In genomic region chr4:175054980-175055379, GRCh38 we compare ENCODE assay signal across 16 cellular contexts.
DNase-seq lines count a peak whose midpoint lies in the region; ATAC-seq and TF ChIP-seq lines count a peak whose summit lies in the region.
"Had no signal": no experiment of that assay in that cellular context is flagged by ENCODE, and none has a peak within 500 bp of the region (broad histone marks: within the 10 kb centered on the region; RNA-seq: fewer than 3 reads in every experiment).

No MANE protein-coding gene starts in this region.

- H2AFZ ChIP-seq in SK-N-SH (ENCODE audit: low read depth) = no peak overlapping the region

- no peaks in the 10 kb centered on the region for H3K36me3 ChIP-seq in SK-N-SH (replicated peaks in 1 of 2; ENCODE audit: control insufficient read depth in 1 of 2, insufficient read depth in 2 of 2, low read length in 1 of 2)
- H3K36me3 ChIP-seq: vagina had no signal

- no peak for ATAC-seq in HG02870 (IDR thresholded peaks at IDR 0.05; ENCODE audit: unreplicated experiment)
- ATAC-seq: activated CD4-positive, alpha-beta T cell treated with anti-CD3 and anti-CD28 coated beads for 36 hours; body of pancreas; stimulated activated naive CD8-positive, alpha-beta T cell treated with anti-CD3 and anti-CD28 coated beads, Interleukin-15, amount 100 ng/mL, for 72 hours had no signal

- POLR2A ChIA-PET in SK-N-SH (lab: Yijun Ruan, JAX) = no interaction called here

- TF ChIP-seq EP300 in SK-N-SH (IDR thresholded peaks at IDR 0.05; ENCODE audit: borderline replicate concordance in 1 of 2, low read depth in 1 of 2, low read length in 1 of 2) = no peak

- DNase-seq in COLO668 (lab: John Stamatoyannopoulos, UW; ENCODE audit: unreplicated experiment) = peak; percentile 28
- no peak for DNase-seq in GM13977 (ENCODE audit: low spot score)
- peak; percentile 1 for DNase-seq in HuH-7 (ENCODE audit: low spot score)
- DNase-seq in SK-MEL-5 (ENCODE audit: low read depth, low spot score) = peak; percentile 45
- DNase-seq in SK-N-SH = no peak
- no peak for DNase-seq in GM19240 (ENCODE audit: insufficient read length, low spot score)
- DNase-seq in OCI-M2 (lab: John Stamatoyannopoulos, UW; ENCODE audit: unreplicated experiment) = no peak
- DNase-seq: activated CD4-positive, alpha-beta T cell treated with anti-CD3 and anti-CD28 coated beads for 36 hours; body of pancreas; Calu3; erythroblast; HCEC 1CT; retina; stimulated activated naive CD8-positive, alpha-beta T cell treated with anti-CD3 and anti-CD28 coated beads, Interleukin-15, amount 100 ng/mL, for 72 hours had no signal

- no peaks in the 10 kb centered on the region for H3K4me1 ChIP-seq in SK-N-SH (ENCODE audit: control insufficient read depth in 1 of 2, insufficient read depth in 2 of 2, low read depth in 1 of 2, low read length in 1 of 2)
- H3K4me1 ChIP-seq: body of pancreas, vagina had no signal

- H3K9me2 ChIP-seq in SK-N-SH = no peaks in the 10 kb centered on the region

- TF ChIP-seq CTCF in GM13977 (IDR thresholded peaks at IDR 0.05; ENCODE audit: extremely low read depth, insufficient read depth, missing control alignments) = peak; percentile 52
- no peak for TF ChIP-seq CTCF in SK-N-SH (IDR thresholded peaks at IDR 0.05)

- no peak overlapping the region for H3K27ac ChIP-seq in SK-N-SH (ENCODE audit: low read depth in 2 of 2, low read length in 1 of 2)
- H3K27ac ChIP-seq: body of pancreas, vagina had no signal

- H3K79me2 ChIP-seq in SK-N-SH (ENCODE audit: insufficient read depth) = no peaks in the 10 kb centered on the region

- WGBS in SK-N-SH (ENCODE audit: low lambda C conversion rate) = 24% methylated on average over 2 of the region's 3 CpGs

- no peak overlapping the region for H3K9ac ChIP-seq in SK-N-SH

- H3K4me2 ChIP-seq in SK-N-SH = no peak overlapping the region

- H4K20me1 ChIP-seq in SK-N-SH (ENCODE audit: insufficient read depth) = no peaks in the 10 kb centered on the region

- no peak overlapping the region for H3K4me3 ChIP-seq in SK-N-SH (ENCODE audit: low read depth in 2 of 2, low read length in 1 of 2)
- H3K4me3 ChIP-seq: body of pancreas, vagina had no signal

- CTCF ChIA-PET in SK-N-SH (lab: Yijun Ruan, JAX) = interaction anchor here (0.6 to 1.3 kb wide), 2 partner anchors 12 to 1571 kb away, joined by 3 to 4 read pairs; no protein-coding TSS in a partner anchor

- no peaks in the 10 kb centered on the region for H3F3A ChIP-seq in SK-N-SH (replicated peaks; ENCODE audit: insufficient read depth)

- no peak for TF ChIP-seq RAD21 in SK-N-SH (IDR thresholded peaks at IDR 0.05; ENCODE audit: low read length)

- in situ Hi-C loops in GM13977 (cut with MboI; ENCODE audit: low pct_unique_long_range_greater_than_20kb, low sequenced_read_pairs, unreplicated experiment) (no loop called here), SK-MEL-5 (cut with HindIII; ENCODE audit: low pct_unique_long_range_greater_than_20kb, low sequenced_read_pairs) (no loop called here)

- no peaks in the 10 kb centered on the region for H3K27me3 ChIP-seq in SK-N-SH (ENCODE audit: insufficient read depth)
- H3K27me3 ChIP-seq: body of pancreas, vagina had no signal

- H3K9me3 ChIP-seq in SK-N-SH = 0 out of 2 replicates have a peak, but pooled peaks cover 4% of the 10 kb centered on the region
- H3K9me3 ChIP-seq: body of pancreas, vagina had no signal

TF ChIP-seq in SK-N-SH, 30 proteins besides CTCF, POLR2A, EP300 and RAD21:
- TF ChIP-seq MAX (IDR thresholded peaks at IDR 0.05; ENCODE audit: low read depth) = no peak
- TF ChIP-seq POLR2AphosphoS5 (IDR thresholded peaks at IDR 0.05; ENCODE audit: low read depth, low read length) = no peak
- no peak for TF ChIP-seq JUND (IDR thresholded peaks at IDR 0.05)
- TF ChIP-seq EZH2phosphoT487 (IDR thresholded peaks at IDR 0.05; ENCODE audit: borderline replicate concordance, low read depth) = no peak
- TF ChIP-seq TAF1 (IDR thresholded peaks at IDR 0.05; ENCODE audit: borderline replicate concordance, low read depth, low read length) = no peak
- no peak for TF ChIP-seq FOXJ3 (CRISPR knock-in tag; IDR thresholded peaks at IDR 0.05)

Comparison
In these comparisons a context has a peak if more than half of its experiments do, and no peak if none do; other contexts are left out.
1. DNase-seq: peak in COLO668 (single experiment), HuH-7 (single experiment) and SK-MEL-5 (single experiment); none in GM13977 (single experiment), SK-N-SH (single experiment), GM19240 (single experiment) and OCI-M2 (single experiment).